In the genomic region with DNA sequence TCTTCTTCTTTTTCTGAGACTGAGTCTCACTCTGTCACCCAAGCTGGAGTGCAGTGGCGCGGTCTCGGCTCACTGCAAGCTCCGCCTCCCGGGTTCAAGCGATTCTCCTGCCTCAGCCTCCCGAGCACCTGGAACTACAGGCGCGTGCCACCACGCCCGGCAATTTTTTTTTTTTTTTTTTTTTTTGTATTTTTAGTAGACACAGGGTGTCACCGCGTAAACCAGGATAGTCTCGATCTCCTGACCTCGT, we compare ENCODE assay signal across 8 cellular contexts. TPM values are rescaled to one million over a fixed set of nuclear protein-coding genes. Genes with fewer than 3 reads are reported as not detected.
DNase-seq lines count a peak whose midpoint lies in the region; ATAC-seq and TF ChIP-seq lines count a peak whose summit lies in the region.
"Not testable (repeated sequence)": the region's sequence is repeated elsewhere in the genome, so short reads cannot be mapped to it uniquely, and the experiment has no call there.

Gene ZNF165 (plus strand): TSS at position 188 of the 250 bp plus-strand sequence. CDS start 4,913 bp downstream, outside the sequence.

- peak within 1 kb of the TSS; percentile 76 for H3K4me3 ChIP-seq in AG04450 (ENCODE audit: low read depth, low read length)
- peak within 1 kb of the TSS; percentile 87 for H3K4me3 ChIP-seq in RWPE2 (ENCODE audit: severe bottlenecking)
- peak within 1 kb of the TSS; percentile 48 to 66 (median 54) for H3K4me3 ChIP-seq in adrenal gland
- peak within 1 kb of the TSS; percentile 63 to 93 (median 74) for H3K4me3 ChIP-seq in esophagus squamous epithelium
- H3K4me3 ChIP-seq in lower lobe of right lung = peak within 1 kb of the TSS; percentile 84
- peak within 1 kb of the TSS; percentile 81 for H3K4me3 ChIP-seq in skeletal muscle cell (ENCODE audit: low read depth, low read length)

- not testable (repeated sequence) for H3K27me3 ChIP-seq in AG04450 (ENCODE audit: control insufficient read depth, insufficient read depth, low read length); RWPE2 (ENCODE audit: insufficient read depth, poor library complexity, severe bottlenecking); adrenal gland; esophagus squamous epithelium; lower lobe of right lung (ENCODE audit: low read depth)

- peak; percentile 7 for ATAC-seq in GM19372 (IDR thresholded peaks at IDR 0.05; ENCODE audit: low read depth, unreplicated experiment)
- ATAC-seq in HG03095 (IDR thresholded peaks at IDR 0.05; ENCODE audit: unreplicated experiment) = peak; percentile 4
- peak; percentile 9; the same call in 2 of the 3 replicates for ATAC-seq in RWPE2 (ENCODE audit: low read depth)
- ATAC-seq in lower lobe of right lung = peak; percentile 53 to 56

- WGBS in adrenal gland, 4 donors = 0 to 4% (median 0%) methylated on average over 15 of the region's 15 CpGs
- 1 to 2% methylated on average over 13 to 15 of the region's 15 CpGs for WGBS in esophagus squamous epithelium, 2 donors

- H3K4me1 ChIP-seq in RWPE2 (ENCODE audit: insufficient read depth, poor library complexity, severe bottlenecking) = peaks cover 11% of the 10 kb centered on the region
- not testable (repeated sequence) for H3K4me1 ChIP-seq in adrenal gland (replicated peaks in 1 of 2)
- peaks cover 6 to 17% (median 7%) of the 10 kb centered on the region in 3 donors for H3K4me1 ChIP-seq in esophagus squamous epithelium
- peaks cover 14% of the 10 kb centered on the region for H3K4me1 ChIP-seq in lower lobe of right lung

- intact Hi-C loops in adrenal gland (cut with DNase I) = loop anchor here in 1 of 2 donors (10.0 kb wide), 1 partner anchor 274 kb away; no protein-coding TSS in a partner anchor
- intact Hi-C loops in esophagus squamous epithelium (cut with DNase I); lower lobe of right lung (cut with DNase I): not testable (repeated sequence)

- not testable (repeated sequence) for TF ChIP-seq CTCF in AG04450 (IDR thresholded peaks at IDR 0.05; ENCODE audit: low read depth, low read length); RWPE2 (IDR thresholded peaks at IDR 0.05; ENCODE audit: poor library complexity, severe bottlenecking); adrenal gland (IDR thresholded peaks at IDR 0.05); lower lobe of right lung (IDR thresholded peaks at IDR 0.05)
- peak in 1 of 6 experiments; percentile 1 for TF ChIP-seq CTCF in esophagus squamous epithelium (IDR thresholded peaks at IDR 0.05)

- H3K27ac ChIP-seq in AG04450 (ENCODE audit: low read depth, low read length) = peak within 1 kb of the TSS; percentile 40
- H3K27ac ChIP-seq in RWPE2 (ENCODE audit: poor library complexity, severe bottlenecking) = peak within 1 kb of the TSS; percentile 67
- peak within 1 kb of the TSS; percentile 46 to 94 (median 82) for H3K27ac ChIP-seq in adrenal gland
- peak within 1 kb of the TSS; percentile 83 to 94 (median 90) for H3K27ac ChIP-seq in esophagus squamous epithelium
- H3K27ac ChIP-seq in lower lobe of right lung = peak within 1 kb of the TSS; percentile 89

- H3K9me3 ChIP-seq in AG04450 (ENCODE audit: control insufficient read depth, insufficient read depth, low read length); RWPE2 (ENCODE audit: severe bottlenecking); adrenal gland (replicated peaks in 1 of 3); esophagus squamous epithelium; lower lobe of right lung: not testable (repeated sequence)

- not testable (repeated sequence) for DNase-seq in AG04450 (ENCODE audit: low read depth, low spot score); RWPE2 (ENCODE audit: low spot score); esophagus squamous epithelium (lab: John Stamatoyannopoulos, UW); lower lobe of right lung; skeletal muscle cell (ENCODE audit: low read depth)
- DNase-seq in adrenal gland = peak in 1 of 7 donors; percentile 31

- not testable (repeated sequence) for TF ChIP-seq POLR2A in adrenal gland (IDR thresholded peaks at IDR 0.05); esophagus squamous epithelium (IDR thresholded peaks at IDR 0.05)

- POLR2A ChIA-PET in AG04450 (lab: Yijun Ruan, JAX) = interaction anchor here (0.7 kb wide), 1 partner anchor 31 kb away, joined by 4 read pairs; no protein-coding TSS in a partner anchor

- peaks cover 36% of the 10 kb centered on the region for H3K36me3 ChIP-seq in RWPE2 (ENCODE audit: low read depth)
- H3K36me3 ChIP-seq in adrenal gland (replicated peaks in 1 of 2); esophagus squamous epithelium; lower lobe of right lung: not testable (repeated sequence)

- CTCF ChIA-PET in AG04450 (lab: Charles Lee) = interaction anchor here (1.0 kb wide), 1 partner anchor 25 kb away, joined by 6 read pairs; no protein-coding TSS in a partner anchor

RNA-seq across cellular contexts. Expression of gene ZNF165, which starts in this region (rescaled TPM):
- polyA plus RNA-seq in AG04450 (2011; rRNA removed) (0.14 and 0.15 TPM in 2 replicates), adrenal gland (1 to 10 TPM in 1 of 3 donors, under 1 TPM in 2; 0.72 to 1.1 (median 0.98) TPM)
- 0.17 and 0.18 TPM in 2 replicates for polyA minus RNA-seq in AG04450 (2011; rRNA and poly(A)+ RNA removed)
- total RNA-seq in adrenal gland (1 to 10 TPM in 3 of 8 donors, under 1 TPM in 5; 0.56 to 3.9 (median 0.94) TPM), esophagus squamous epithelium (1 to 10 TPM; 1.7 to 6.9 (median 2.2) TPM), lower lobe of right lung (2.2 TPM)

Comparison
In these comparisons a context has a peak if more than half of its experiments do, and no peak if none do; other contexts are left out.
1. H3K27ac ChIP-seq: peak in every context shown above with its lines; median percentile 90 in esophagus squamous epithelium; 89 in lower lobe of right lung; 82 in adrenal gland; 67 in RWPE2; 40 in AG04450.
2. ATAC-seq: peak in every context shown above with its lines; median percentile 54 in lower lobe of right lung; 9 in RWPE2; 7 in GM19372; 4 in HG03095.